Comparison of ENCODE assay signal across 26 cellular contexts in genomic region chr3:38049358-38050126, GRCh38. TPM values are rescaled to one million over a fixed set of nuclear protein-coding genes. Genes with fewer than 3 reads are reported as not detected.
DNase-seq lines count a peak whose midpoint lies in the region; ATAC-seq and TF ChIP-seq lines count a peak whose summit lies in the region.
"Had no signal": no experiment of that assay in that cellular context is flagged by ENCODE, and none has a peak within 500 bp of the region (broad histone marks: within the 10 kb centered on the region; RNA-seq: fewer than 3 reads in every experiment).

No MANE protein-coding gene starts in this region.

- no CpG with 5 or more reads among the region's 4 CpGs for WGBS in neuronal stem cell (ENCODE audit: extremely low coverage in 2 of 2, insufficient read length in 2 of 2, insufficient replicate concordance in 1 of 2), 2 donors
- WGBS in suprapubic skin: 79% methylated on average over 4 of the region's 4 CpGs

- H3K27ac ChIP-seq in neuronal stem cell (replicated peaks; ENCODE audit: low read length): no peak overlapping the region
- peak overlapping the region; percentile 69 for H3K27ac ChIP-seq in suprapubic skin
- H3K27ac ChIP-seq: BLaER1, GM23248, RWPE1 had no signal

- H2AFZ ChIP-seq in neuronal stem cell (ENCODE audit: low read length): peak overlapping the region; percentile 64
- H2AFZ ChIP-seq: GM23248 had no signal

- no peak overlapping the region for H2BK5ac ChIP-seq in neuronal stem cell (ENCODE audit: low read length)

- no peaks in the 10 kb centered on the region for H3K36me3 ChIP-seq in iPS-15b (ENCODE audit: control insufficient read depth, insufficient read depth, low read length)
- no peaks in the 10 kb centered on the region for H3K36me3 ChIP-seq in neuronal stem cell (replicated peaks in 1 of 2; ENCODE audit: control insufficient read depth in 2 of 2, insufficient read depth in 2 of 2, low read length in 2 of 2)
- H3K36me3 ChIP-seq in suprapubic skin: no peaks in the 10 kb centered on the region
- H3K36me3 ChIP-seq: BLaER1 had no signal

- H2BK120ac ChIP-seq in neuronal stem cell (ENCODE audit: low read depth, low read length): no peak overlapping the region

- H2BK12ac ChIP-seq in neuronal stem cell (ENCODE audit: low read length): no peak overlapping the region

- H3K9ac ChIP-seq in iPS-15b (ENCODE audit: low read depth, low read length) (peak overlapping the region; percentile 37), neuronal stem cell (ENCODE audit: low read depth, low read length, poor library complexity) (no peak overlapping the region)
- H3K9ac ChIP-seq: BLaER1, GM23248 had no signal

- peak overlapping the region; percentile 74 for H3K18ac ChIP-seq in neuronal stem cell (ENCODE audit: low read length)

- H3K4me1 ChIP-seq in iPS-15b (ENCODE audit: control insufficient read depth, insufficient read depth, low read length): no peaks in the 10 kb centered on the region
- peaks cover 0 to 7% of the 10 kb centered on the region in 2 donors for H3K4me1 ChIP-seq in neuronal stem cell (ENCODE audit: control insufficient read depth in 2 of 2, insufficient read depth in 1 of 2, low read depth in 1 of 2, low read length in 2 of 2)
- H3K4me1 ChIP-seq in suprapubic skin: peaks cover 6% of the 10 kb centered on the region
- H3K4me1 ChIP-seq: Caco-2 had no signal

- no peak overlapping the region for H3K14ac ChIP-seq in neuronal stem cell (ENCODE audit: low read length)

- H3K27me3 Mint-ChIP-seq in T-helper 17 cell: no peaks in the 10 kb centered on the region
- H3K27me3 Mint-ChIP-seq: CD4-positive, alpha-beta T cell had no signal

- H2AK5ac ChIP-seq in neuronal stem cell (ENCODE audit: low read depth, low read length): no peak overlapping the region

- ATAC-seq in GM18517 (IDR thresholded peaks at IDR 0.05; ENCODE audit: unreplicated experiment) (no peak), T-helper 17 cell (no peak)
- no peak for ATAC-seq in stimulated activated naive CD8-positive, alpha-beta T cell treated with anti-CD3 and anti-CD28 coated beads, Interleukin-15, Interleukin-2, amounts not matched to agents 100 U/mL and 50 U/mL, for 24 hours
- ATAC-seq: GM12878, HCT116 had no signal

- no peak overlapping the region for H3K4me3 ChIP-seq in iPS-15b (ENCODE audit: low read depth, low read length)
- no peak overlapping the region for H3K4me3 ChIP-seq in neuronal stem cell (ENCODE audit: low read length in 2 of 2)
- H3K4me3 ChIP-seq in suprapubic skin: no peak overlapping the region
- H3K4me3 ChIP-seq: BLaER1, GM12878, GM23248 had no signal

- no peak overlapping the region for H2BK15ac ChIP-seq in neuronal stem cell (ENCODE audit: low read length)

- TF ChIP-seq EP300 in suprapubic skin (IDR thresholded peaks at IDR 0.05): no peak

- DNase-seq in amniotic epithelial cell (ENCODE audit: low read depth): peak; percentile 31
- DNase-seq in neuronal stem cell (ENCODE audit: low spot score): no peak
- no peak for DNase-seq in suprapubic skin (ENCODE audit: low spot score in 2 of 2)
- no peak for DNase-seq in T-helper 17 cell
- no peak for DNase-seq in stimulated activated naive CD8-positive, alpha-beta T cell treated with anti-CD3 and anti-CD28 coated beads, Interleukin-15, Interleukin-2, amounts not matched to agents 100 U/mL and 50 U/mL, for 24 hours
- DNase-seq: Caco-2; CD4-positive, alpha-beta T cell; DMS 273 treated with DMSO at 0.1 percent for 48 hours; DMS79 treated with DMSO at 0.1 percent for 48 hours; GM23248; KBM-7; MM.1S; NCI-H1092; NCI-H1436; NCI-H1930; NCI-H345; NCI-H524; NCI-H774; NK-92 treated with Interleukin-12 subunit alpha and Interleukin-12 subunit beta, amount 100 ng/mL, for 24 hours had no signal

- TF ChIP-seq POLR2A in suprapubic skin (IDR thresholded peaks at IDR 0.05): no peak

- H3K4ac ChIP-seq in neuronal stem cell (ENCODE audit: low read length): no peak overlapping the region

- H4K8ac ChIP-seq in neuronal stem cell (ENCODE audit: low read depth, low read length): no peak overlapping the region

- no peak overlapping the region for H3K27ac Mint-ChIP-seq in T-helper 17 cell
- H3K27ac Mint-ChIP-seq: CD4-positive, alpha-beta T cell had no signal

- no peak for TF ChIP-seq CTCF in suprapubic skin (IDR thresholded peaks at IDR 0.05)

- no peaks in the 10 kb centered on the region for H3K79me1 ChIP-seq in neuronal stem cell (ENCODE audit: low read depth, low read length)

- no peak overlapping the region for H4K91ac ChIP-seq in neuronal stem cell (ENCODE audit: low read depth, low read length, poor library complexity)

- H3K4me3 Mint-ChIP-seq in T-helper 17 cell: no peak overlapping the region
- H3K4me3 Mint-ChIP-seq: CD4-positive, alpha-beta T cell had no signal

- peaks cover 3% of the 10 kb centered on the region for H3K4me1 Mint-ChIP-seq in T-helper 17 cell

- H3K4me2 ChIP-seq in neuronal stem cell (ENCODE audit: insufficient read depth, low read length, poor library complexity, severe bottlenecking): no peak overlapping the region
- H3K4me2 ChIP-seq: BLaER1 had no signal

- H3K27me3 ChIP-seq in iPS-15b (ENCODE audit: control insufficient read depth, insufficient read depth, low read length) (no peaks in the 10 kb centered on the region), neuronal stem cell (ENCODE audit: control insufficient read depth in 3 of 3, insufficient read depth in 3 of 3, low read depth in 1 of 3, low read length in 3 of 3) (peaks cover 0 to 18% (median 0%) of the 10 kb centered on the region in 3 experiments), suprapubic skin (no peaks in the 10 kb centered on the region)
- H3K27me3 ChIP-seq: BLaER1 had no signal

- no peak overlapping the region for H3K23ac ChIP-seq in neuronal stem cell (ENCODE audit: low read depth, low read length, poor library complexity)

- H3K36me3 Mint-ChIP-seq in T-helper 17 cell (ENCODE audit: low read depth): peaks cover 11% of the 10 kb centered on the region

- H3K9me3 ChIP-seq in iPS-15b (ENCODE audit: control insufficient read depth, insufficient read depth, low read length) (peaks cover 4% of the 10 kb centered on the region), neuronal stem cell (replicated peaks in 1 of 2; ENCODE audit: control insufficient read depth in 2 of 2, insufficient read depth in 1 of 2, low read depth in 1 of 2, low read length in 2 of 2) (peaks cover 5 to 9% of the 10 kb centered on the region in 2 donors), suprapubic skin (no peaks in the 10 kb centered on the region), T-helper 17 cell (ENCODE audit: control insufficient read depth, low read length, poor library complexity, severe bottlenecking) (no peaks in the 10 kb centered on the region)
- H3K9me3 ChIP-seq: Caco-2 had no signal

RNA-seq across cellular contexts. Expression of gene DLEC1, which starts 10.5 kb away (rescaled TPM):
- polyA plus RNA-seq in neuronal stem cell (2013, experiment 1 of 2): 2.5 TPM
- 2.5 TPM for polyA plus RNA-seq in neuronal stem cell (2013, experiment 2 of 2)
- total RNA-seq in suprapubic skin (1 to 10 TPM in 1 of 4 donors, under 1 TPM in 3; 0.19 to 2.1 (median 0.50) TPM), T-helper 17 cell (10 to 100 TPM in 1 of 2 donors, 1 to 10 TPM in 1; 8.6 to 16.3 TPM)
- total RNA-seq: GM23248, HT1080 had no signal

RNA-seq across cellular contexts. Expression of gene PLCD1, which starts 20.1 kb away (rescaled TPM):
- 41.7 TPM for polyA plus RNA-seq in neuronal stem cell (2013, experiment 1 of 2)
- 41.2 TPM for polyA plus RNA-seq in neuronal stem cell (2013, experiment 2 of 2)
- 10 to 100 TPM; 32.3 to 42.2 (median 39.3) TPM for total RNA-seq in suprapubic skin
- 10 to 100 TPM; 61.8 to 67.1 TPM for total RNA-seq in T-helper 17 cell

RNA-seq across cellular contexts. Expression of gene VILL, which starts 59.0 kb away (rescaled TPM):
- polyA plus RNA-seq in neuronal stem cell (2013, experiment 1 of 2): 2.0 TPM
- polyA plus RNA-seq in neuronal stem cell (2013, experiment 2 of 2): 1.7 TPM
- total RNA-seq in suprapubic skin (10 to 100 TPM; 13.2 to 16.7 (median 15.0) TPM), T-helper 17 cell (10 to 100 TPM; 21.6 to 30.1 TPM)
